Comparison of ENCODE assay signal across 1 cellular context in genomic region chr9:5586391-5586802, GRCh38.
TF ChIP-seq lines count a peak whose summit lies in the region.

No MANE protein-coding gene starts in this region.

TF ChIP-seq in GM12878, 131 proteins besides CTCF, POLR2A, EP300 and RAD21 (continued from another document):
- TF ChIP-seq TBL1XR1 (IDR thresholded peaks at IDR 0.05; ENCODE audit: low read depth, low read length) (no peak), BHLHE40 (IDR thresholded peaks at IDR 0.05; ENCODE audit: borderline replicate concordance in 1 of 2, low read depth in 2 of 2, low read length in 1 of 2) (peak; percentile 87 to 88), SIX5 (IDR thresholded peaks at IDR 0.05; ENCODE audit: low read depth, low read length, severe bottlenecking) (no peak), SMAD5 (IDR thresholded peaks at IDR 0.05; ENCODE audit: low read depth) (no peak), NKRF (conservative IDR thresholded peaks at IDR 0.05) (no peak), USF2 (IDR thresholded peaks at IDR 0.05; ENCODE audit: borderline replicate concordance, low read depth, low read length) (no peak), PAX8 (IDR thresholded peaks at IDR 0.05) (no peak), SKIL (IDR thresholded peaks at IDR 0.05; ENCODE audit: low read depth, poor library complexity, severe bottlenecking) (no peak), CBX3 (IDR thresholded peaks at IDR 0.05; ENCODE audit: borderline replicate concordance, low read depth) (no peak), E2F8 (IDR thresholded peaks at IDR 0.05; ENCODE audit: low read depth, partially characterized antibody) (no peak), NFIC (IDR thresholded peaks at IDR 0.05; ENCODE audit: low read depth, low read length) (peak; percentile 53; the same call in 1 of the 2 replicates), MLLT1 (IDR thresholded peaks at IDR 0.05) (no peak), BCL11A (IDR thresholded peaks at IDR 0.05; ENCODE audit: low read depth, low read length) (peak; percentile 68), STAT3 (IDR thresholded peaks at IDR 0.05; ENCODE audit: low read depth, low read length) (no peak), YY1 (IDR thresholded peaks at IDR 0.05; ENCODE audit: low read depth, low read length) (0 out of 2 replicates have a peak, but pooled peaks have one; percentile 60), YBX1 (IDR thresholded peaks at IDR 0.05) (no peak), STAT1 (conservative IDR thresholded peaks at IDR 0.05) (no peak), BMI1 (IDR thresholded peaks at IDR 0.05; ENCODE audit: borderline replicate concordance) (no peak), ZNF592 (IDR thresholded peaks at IDR 0.05) (no peak), IRF4 (IDR thresholded peaks at IDR 0.05; ENCODE audit: low read depth, low read length) (peak; percentile 50; the same call in 1 of the 2 replicates)
TF ChIP-seq in GM12878: peak in this region for 24.
